In the genomic region with DNA sequence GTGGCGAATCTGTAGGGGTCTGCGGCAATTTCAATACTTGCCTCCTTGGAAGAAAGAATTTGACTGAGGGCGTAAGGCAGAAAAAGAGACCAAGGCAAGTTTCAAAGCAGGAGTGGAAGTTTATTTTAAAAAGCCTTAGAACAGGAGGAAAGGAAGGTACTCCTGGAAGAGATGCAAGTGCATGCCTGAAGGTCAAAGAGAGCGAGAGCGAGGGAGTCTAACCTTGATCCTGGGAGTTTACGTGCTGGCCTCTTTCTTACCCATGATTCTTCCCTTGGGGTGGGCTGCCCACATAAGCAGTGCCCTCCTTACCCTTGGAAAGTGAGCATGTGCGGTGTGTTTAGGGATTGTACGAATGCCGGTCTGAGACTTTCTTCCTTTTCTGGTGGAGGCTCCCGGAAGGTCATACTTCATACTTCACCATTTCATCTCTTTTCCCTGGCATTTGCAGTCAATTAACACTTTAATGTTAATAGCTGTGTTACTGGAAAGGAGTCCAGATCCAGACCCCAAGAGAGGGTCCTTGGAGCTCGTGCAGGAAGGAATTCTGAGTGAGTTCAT, we compare ENCODE assay signal across 1 cellular context.
TF ChIP-seq lines count a peak whose summit lies in the region.

No MANE protein-coding gene starts in this region.

TF ChIP-seq in IMR-90, 13 proteins besides CTCF, POLR2A, EP300 and RAD21 (continued from another document):
- TF ChIP-seq CHD1 (IDR thresholded peaks at IDR 0.05; ENCODE audit: low read depth, low read length) (no peak), MXI1 (IDR thresholded peaks at IDR 0.05; ENCODE audit: borderline replicate concordance, low read depth, low read length) (no peak), BHLHE40 (IDR thresholded peaks at IDR 0.05; ENCODE audit: low read depth, low read length) (no peak), SMC3 (IDR thresholded peaks at IDR 0.05; ENCODE audit: low read depth, low read length) (no peak), FOS (IDR thresholded peaks at IDR 0.05; ENCODE audit: low read depth, low read length) (no peak), NFE2L2 (IDR thresholded peaks at IDR 0.05; ENCODE audit: low read depth, low read length) (no peak)
- TF ChIP-seq, protein P1, sequence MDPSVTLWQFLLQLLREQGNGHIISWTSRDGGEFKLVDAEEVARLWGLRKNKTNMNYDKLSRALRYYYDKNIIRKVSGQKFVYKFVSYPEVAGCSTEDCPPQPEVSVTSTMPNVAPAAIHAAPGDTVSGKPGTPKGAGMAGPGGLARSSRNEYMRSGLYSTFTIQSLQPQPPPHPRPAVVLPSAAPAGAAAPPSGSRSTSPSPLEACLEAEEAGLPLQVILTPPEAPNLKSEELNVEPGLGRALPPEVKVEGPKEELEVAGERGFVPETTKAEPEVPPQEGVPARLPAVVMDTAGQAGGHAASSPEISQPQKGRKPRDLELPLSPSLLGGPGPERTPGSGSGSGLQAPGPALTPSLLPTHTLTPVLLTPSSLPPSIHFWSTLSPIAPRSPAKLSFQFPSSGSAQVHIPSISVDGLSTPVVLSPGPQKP (IDR thresholded peaks at IDR 0.05; ENCODE audit: borderline replicate concordance, low read depth, low read length): no peak
- TF ChIP-seq, protein P2, sequence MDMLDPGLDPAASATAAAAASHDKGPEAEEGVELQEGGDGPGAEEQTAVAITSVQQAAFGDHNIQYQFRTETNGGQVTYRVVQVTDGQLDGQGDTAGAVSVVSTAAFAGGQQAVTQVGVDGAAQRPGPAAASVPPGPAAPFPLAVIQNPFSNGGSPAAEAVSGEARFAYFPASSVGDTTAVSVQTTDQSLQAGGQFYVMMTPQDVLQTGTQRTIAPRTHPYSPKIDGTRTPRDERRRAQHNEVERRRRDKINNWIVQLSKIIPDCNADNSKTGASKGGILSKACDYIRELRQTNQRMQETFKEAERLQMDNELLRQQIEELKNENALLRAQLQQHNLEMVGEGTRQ (IDR thresholded peaks at IDR 0.05; ENCODE audit: low read depth, low read length): no peak
